ENCODE assay signal across 10 cellular contexts in genomic region chr6:16132909-16133308, GRCh38. TPM values are rescaled to one million over a fixed set of nuclear protein-coding genes. Genes with fewer than 3 reads are reported as not detected.
A peak's percentile ranks its signal among the peaks of the same experiment; 100 is the strongest.
DNase-seq lines count a peak whose midpoint lies in the region; ATAC-seq and TF ChIP-seq lines count a peak whose summit lies in the region.
"Had no signal": no experiment of that assay in that cellular context is flagged by ENCODE, and none has a peak within 500 bp of the region (broad histone marks: within the 10 kb centered on the region; RNA-seq: fewer than 3 reads in every experiment).

No MANE protein-coding gene starts in this region.

- H3K27ac ChIP-seq in CD4-positive, alpha-beta memory T cell (ENCODE audit: low read depth, low read length) = no peak overlapping the region
- H3K27ac ChIP-seq in colonic mucosa = peak overlapping the region; percentile 1
- H3K27ac ChIP-seq in neutrophil = peak overlapping the region; percentile 92

- intact Hi-C loops in CD4-positive, alpha-beta memory T cell (cut with micrococcal nuclease) = loop anchor here (10.0 kb wide), 1 partner anchor 192 kb away; no protein-coding TSS in a partner anchor
- intact Hi-C loops in colonic mucosa (cut with DNase I) = loop anchor here (10.0 kb wide), 1 partner anchor 52 kb away; no protein-coding TSS in a partner anchor

- H3K9ac ChIP-seq in colonic mucosa (ENCODE audit: low read depth in 2 of 2, low read length in 2 of 2) = no peak overlapping the region

- no peaks in the 10 kb centered on the region for H3K9me3 ChIP-seq in CD4-positive, alpha-beta memory T cell (ENCODE audit: control insufficient read depth in 1 of 2, low read length in 2 of 2)
- no peaks in the 10 kb centered on the region for H3K9me3 ChIP-seq in colonic mucosa
- H3K9me3 ChIP-seq in neutrophil = no peaks in the 10 kb centered on the region
- H3K9me3 ChIP-seq: spleen had no signal

- peak overlapping the region; percentile 72 to 92 (median 85) for H3K27ac Mint-ChIP-seq in CD4-positive, alpha-beta memory T cell

- ATAC-seq in omental fat pad (ENCODE audit: low FRiP score) (no peak), HG02870 (IDR thresholded peaks at IDR 0.05; ENCODE audit: unreplicated experiment) (no peak)

- CTCF ChIA-PET in CD4-positive, alpha-beta memory T cell (lab: Charles Lee; ENCODE audit: partially characterized antibody) = interaction anchor here (0.5 to 3.5 kb wide), 2 partner anchors 51 to 276 kb away, joined by 3 to 20 read pairs; no protein-coding TSS in a partner anchor

- no peak overlapping the region for H3K4me3 ChIP-seq in CD4-positive, alpha-beta memory T cell (ENCODE audit: low read length in 2 of 2)
- no peak overlapping the region for H3K4me3 ChIP-seq in colonic mucosa
- H3K4me3 ChIP-seq in neutrophil (ENCODE audit: low read depth in 1 of 2, low read length in 1 of 2) = no peak overlapping the region

- H3K4me1 ChIP-seq in CD4-positive, alpha-beta memory T cell (ENCODE audit: insufficient read depth, low read length) = peaks cover 76% of the 10 kb centered on the region
- H3K4me1 ChIP-seq in colonic mucosa = peaks cover 26% of the 10 kb centered on the region
- peaks cover 38 to 61% of the 10 kb centered on the region in 2 experiments for H3K4me1 ChIP-seq in neutrophil (ENCODE audit: control insufficient read depth in 1 of 2, insufficient read depth in 1 of 2, low read depth in 1 of 2, low read length in 1 of 2)

- peak overlapping the region; percentile 51 to 89 (median 70) for H3K4me3 Mint-ChIP-seq in CD4-positive, alpha-beta memory T cell

- peaks cover 0 to 3% (median 0%) of the 10 kb centered on the region in 8 donors for H3K9me3 Mint-ChIP-seq in CD4-positive, alpha-beta memory T cell

- TF ChIP-seq CTCF in colonic mucosa (IDR thresholded peaks at IDR 0.05) (no peak), neutrophil (IDR thresholded peaks at IDR 0.05) (no peak), omental fat pad (IDR thresholded peaks at IDR 0.05) (no peak)

- no peaks in the 10 kb centered on the region for H3K27me3 ChIP-seq in CD4-positive, alpha-beta memory T cell (ENCODE audit: insufficient read depth, low read length)
- no peaks in the 10 kb centered on the region for H3K27me3 ChIP-seq in colonic mucosa
- H3K27me3 ChIP-seq in neutrophil = no peaks in the 10 kb centered on the region
- H3K27me3 ChIP-seq: spleen had no signal

- H3K36me3 ChIP-seq in CD4-positive, alpha-beta memory T cell (ENCODE audit: insufficient read depth, low read length) = no peaks in the 10 kb centered on the region
- H3K36me3 ChIP-seq in colonic mucosa = no peaks in the 10 kb centered on the region
- H3K36me3 ChIP-seq in neutrophil = peaks cover 33% of the 10 kb centered on the region

- DNase-seq in CD4-positive, alpha-beta memory T cell = no peak
- peak; percentile 4 for DNase-seq in LHCN-M2 (ENCODE audit: low read depth)
- DNase-seq in colonic mucosa = no peak
- no peak for DNase-seq in omental fat pad (ENCODE audit: low spot score)
- DNase-seq in NCI-H146 treated with DMSO at 0.1 percent for 48 hours (lab: John Stamatoyannopoulos, UW; ENCODE audit: unreplicated experiment) = no peak
- no peak for DNase-seq in NCI-H146 (lab: John Stamatoyannopoulos, UW)
- DNase-seq: NCI-H2107, spleen had no signal

- POLR2A ChIA-PET in CD4-positive, alpha-beta memory T cell (lab: Charles Lee; ENCODE audit: partially characterized antibody) = no interaction called here

- peaks cover 47 to 93% (median 65%) of the 10 kb centered on the region in 4 donors for H3K4me1 Mint-ChIP-seq in CD4-positive, alpha-beta memory T cell

- H3K27me3 Mint-ChIP-seq in CD4-positive, alpha-beta memory T cell = no peaks in the 10 kb centered on the region

- H3K36me3 Mint-ChIP-seq in CD4-positive, alpha-beta memory T cell = peaks cover 16 to 64% of the 10 kb centered on the region in 2 donors

RNA-seq across cellular contexts. Expression of gene MYLIP, which starts 4.0 kb away (rescaled TPM):
- 10 to 100 TPM; 17.5 to 19.9 TPM for total RNA-seq in CD4-positive, alpha-beta memory T cell
- 10 to 100 TPM; 71.9 to 88.8 TPM for polyA plus RNA-seq in CD4-positive, alpha-beta memory T cell
- total RNA-seq in LHCN-M2 (2014; rRNA removed) (6.5 and 9.1 TPM in 2 replicates), colonic mucosa (10 to 100 TPM; 23.9 to 32.2 TPM), omental fat pad (10 to 100 TPM; 13.0 to 81.8 (median 33.5) TPM)
- 0.89 TPM for polyA plus RNA-seq in LHCN-M2 (2012)
